In genomic region chr2:228086561-228086960, GRCh38 we compare ENCODE assay signal across 18 cellular contexts.
"Had no signal": no experiment of that assay in that cellular context is flagged by ENCODE, and none has a peak within 500 bp of the region (broad histone marks: within the 10 kb centered on the region; RNA-seq: fewer than 3 reads in every experiment).

No MANE protein-coding gene starts in this region.

- DNase-seq: colonic mucosa; cortex of kidney; dermis blood vessel endothelial cell; dorsolateral prefrontal cortex; effector CD4-positive, alpha-beta T cell; effector CD8-positive, alpha-beta T cell; effector memory CD4-positive, alpha-beta T cell; effector memory CD8-positive, alpha-beta T cell; endodermal cell; erythroblast; esophagus squamous epithelium; foreskin fibroblast; foreskin keratinocyte; gastrocnemius medialis; glutamatergic neuron; head of caudate nucleus; heart left ventricle; heart right ventricle had no signal
